In genomic region chr12:6490673-6491072, GRCh38 we compare ENCODE assay signal across 2 cellular contexts.
TF ChIP-seq lines count a peak whose summit lies in the region.

No MANE protein-coding gene starts in this region.

TF ChIP-seq in HEK293, 187 proteins besides CTCF, POLR2A, EP300 and RAD21:
- peak; percentile 63; the same call in 1 of the 2 replicates for TF ChIP-seq ZNF362 (tag by site-specific recombination; IDR thresholded peaks at IDR 0.05)
- peak; percentile 85 for TF ChIP-seq ZNF121 (tag by site-specific recombination; IDR thresholded peaks at IDR 0.05)

TF ChIP-seq in HepG2, 621 proteins besides CTCF, POLR2A, EP300 and RAD21:
- peak; percentile 53; the same call in 1 of the 2 replicates for TF ChIP-seq ZNF121 (CRISPR knock-in tag; IDR thresholded peaks at IDR 0.05)
